ENCODE assay signal across 22 cellular contexts in the genomic region with DNA sequence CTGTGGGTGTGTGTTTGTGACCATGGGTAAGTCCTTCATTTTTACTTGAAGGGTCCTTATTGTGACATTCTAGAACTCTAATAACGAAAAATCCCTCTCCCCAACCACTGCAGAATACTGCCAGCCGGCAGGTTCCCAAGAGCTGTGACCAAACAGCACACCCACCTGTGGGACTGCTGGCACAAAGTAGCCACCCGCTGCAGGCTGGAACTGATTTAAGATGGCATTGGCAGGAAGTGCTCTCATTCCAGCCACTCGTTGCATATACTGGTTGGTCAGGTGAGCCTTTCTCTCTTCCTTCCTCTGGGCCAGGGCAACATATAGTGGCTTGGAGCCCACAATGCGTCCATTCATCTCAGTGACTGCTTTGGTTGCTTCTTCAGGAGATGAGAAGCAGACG.
"Had no signal": no experiment of that assay in that cellular context is flagged by ENCODE, and none has a peak within 500 bp of the region (broad histone marks: within the 10 kb centered on the region; RNA-seq: fewer than 3 reads in every experiment).

No MANE protein-coding gene starts in this region.

- H3K27me3 ChIP-seq: hepatocyte, neutrophil, sigmoid colon, stomach, transverse colon had no signal

- DNase-seq: effector CD4-positive, alpha-beta T cell; endodermal cell; foreskin melanocyte; head of caudate nucleus; kidney; left colon; left ventricle myocardium superior; mesendoderm; naive thymus-derived CD8-positive, alpha-beta T cell; posterior cingulate gyrus; sigmoid colon; stimulated activated CD4-positive, alpha-beta T cell treated with anti-CD3 and anti-CD28 coated beads, Interleukin-2, amount 100 ng/mL, for 24 hours; stimulated activated CD4-positive, alpha-beta T cell treated with anti-CD3 and anti-CD28 coated beads, Interleukin-4, amount 100 ng/mL, for 4 hours; stimulated activated naive CD4-positive, alpha-beta T cell; transverse colon had no signal

- FAIRE-seq: kidney had no signal

- H3K9me3 ChIP-seq: neutrophil, sigmoid colon, stomach, thoracic aorta, transverse colon had no signal

- H3K27ac Mint-ChIP-seq: endodermal cell had no signal

- H3K27me3 Mint-ChIP-seq: naive thymus-derived CD8-positive, alpha-beta T cell had no signal

- H3K4me3 Mint-ChIP-seq: endodermal cell; naive thymus-derived CD8-positive, alpha-beta T cell had no signal

- H3K9me3 Mint-ChIP-seq: endodermal cell; naive thymus-derived CD8-positive, alpha-beta T cell had no signal

- H3K4me3 ChIP-seq: coronary artery, hepatocyte, lung, sigmoid colon, skin epidermis, stomach, thoracic aorta, transverse colon had no signal

- H3K4me1 ChIP-seq: sigmoid colon had no signal

- ATAC-seq: left colon; left ventricle myocardium superior; naive thymus-derived CD8-positive, alpha-beta T cell had no signal

- H3K27ac ChIP-seq: coronary artery, hepatocyte, neutrophil, sigmoid colon, skin epidermis, stomach, thoracic aorta, transverse colon had no signal

- H2AFZ ChIP-seq: hepatocyte had no signal

- H3K4me2 ChIP-seq: hepatocyte had no signal
